In genomic region chr18:48752478-48752877, GRCh38 we compare ENCODE assay signal across 30 cellular contexts.
"Had no signal": no experiment of that assay in that cellular context is flagged by ENCODE, and none has a peak within 500 bp of the region (broad histone marks: within the 10 kb centered on the region; RNA-seq: fewer than 3 reads in every experiment).

No MANE protein-coding gene starts in this region.

- H3K4me1 ChIP-seq: pancreas had no signal

- H3K27me3 Mint-ChIP-seq: activated CD4-positive, alpha-beta T cell treated with anti-CD3 and anti-CD28 coated beads for 36 hours; activated CD8-positive, alpha-beta memory T cell treated with anti-CD3 and anti-CD28 coated beads, Interleukin-2, amount 10 ng/mL, durations not matched to agents 7 days and 5 days; activated naive CD4-positive, alpha-beta T cell treated with anti-CD3 and anti-CD28 coated beads, Interleukin-2, amount 50 U/mL, for 24 hours; activated naive CD8-positive, alpha-beta T cell treated with anti-CD3 and anti-CD28 coated beads, Interleukin-2, amount 50 U/mL, for 24 hours; naive B cell; stimulated activated naive B cell treated with anti-CD40 and anti-IgM and Interleukin-4, amounts not matched to agents 10 μg/mL and 1 μg/mL and 100 μg/mL, for 72 hours had no signal

- H3K9me3 ChIP-seq: esophagus muscularis mucosa, neutrophil, pancreas, psoas muscle, sigmoid colon, stomach, suprapubic skin, tibial artery, upper lobe of right lung had no signal

- H3K27me3 ChIP-seq: esophagus muscularis mucosa, neutrophil, pancreas, sigmoid colon, stomach, suprapubic skin, tibial artery, upper lobe of right lung had no signal

- H3K4me3 ChIP-seq: coronary artery, esophagus muscularis mucosa, pancreas, psoas muscle, sigmoid colon, stomach, suprapubic skin, tibial artery, upper lobe of right lung had no signal

- H3K36me3 ChIP-seq: neutrophil, pancreas, suprapubic skin, upper lobe of right lung had no signal

- H3K9me3 Mint-ChIP-seq: activated naive CD4-positive, alpha-beta T cell treated with anti-CD3 and anti-CD28 coated beads, Interleukin-2, amount 50 U/mL, for 24 hours; activated naive CD8-positive, alpha-beta T cell treated with anti-CD3 and anti-CD28 coated beads, Interleukin-2, amount 50 U/mL, for 24 hours; activated T-helper 2 cell treated with anti-CD3 and anti-CD28 coated beads, Interferon-gamma antibody, Interleukin-2, Interleukin-4, amounts not matched to agents 10 μg/mL and 5 μg/mL and 100 μg/mL, durations not matched to agents 14 hours and 24 hours and 36 hours; endodermal cell; stimulated activated naive B cell treated with anti-CD40 and anti-IgM and Interleukin-4, amounts not matched to agents 10 μg/mL and 1 μg/mL and 100 μg/mL, for 72 hours; T-helper 2 cell treated with Interferon-gamma antibody and Interleukin-4, amounts not matched to agents 5 μg/mL and 100 μg/mL, for 36 hours had no signal

- ATAC-seq: activated CD4-positive, alpha-beta T cell treated with anti-CD3 and anti-CD28 coated beads for 36 hours; activated CD8-positive, alpha-beta memory T cell treated with anti-CD3 and anti-CD28 coated beads, Interleukin-2, amount 10 ng/mL, durations not matched to agents 7 days and 5 days; activated CD8-positive, alpha-beta T cell treated with anti-CD3 and anti-CD28 coated beads, Interleukin-2, amount 10 ng/mL, durations not matched to agents 7 days and 5 days; activated naive CD8-positive, alpha-beta T cell treated with anti-CD3 and anti-CD28 coated beads, Interleukin-2, amount 50 U/mL, for 24 hours; pancreas; psoas muscle; stimulated activated naive B cell treated with anti-CD40 and anti-IgM and Interleukin-4, amounts not matched to agents 10 μg/mL and 1 μg/mL and 100 μg/mL, for 72 hours; upper lobe of right lung had no signal

- H3K36me3 Mint-ChIP-seq: activated CD8-positive, alpha-beta memory T cell treated with anti-CD3 and anti-CD28 coated beads, Interleukin-2, amount 10 ng/mL, durations not matched to agents 7 days and 5 days; activated naive CD4-positive, alpha-beta T cell treated with anti-CD3 and anti-CD28 coated beads, Interleukin-2, amount 50 U/mL, for 24 hours; naive B cell had no signal

- H3K27ac Mint-ChIP-seq: activated CD4-positive, alpha-beta T cell treated with anti-CD3 and anti-CD28 coated beads for 36 hours; activated CD8-positive, alpha-beta memory T cell treated with anti-CD3 and anti-CD28 coated beads, Interleukin-2, amount 10 ng/mL, durations not matched to agents 7 days and 5 days; activated CD8-positive, alpha-beta T cell treated with anti-CD3 and anti-CD28 coated beads, Interleukin-2, amount 10 ng/mL, durations not matched to agents 7 days and 5 days; activated naive CD4-positive, alpha-beta T cell treated with anti-CD3 and anti-CD28 coated beads, Interleukin-2, amount 50 U/mL, for 24 hours; activated naive CD8-positive, alpha-beta T cell treated with anti-CD3 and anti-CD28 coated beads, Interleukin-2, amount 50 U/mL, for 24 hours; activated T-helper 2 cell treated with anti-CD3 and anti-CD28 coated beads, Interferon-gamma antibody, Interleukin-2, Interleukin-4, amounts not matched to agents 10 μg/mL and 5 μg/mL and 100 μg/mL, durations not matched to agents 14 hours and 24 hours and 36 hours; endodermal cell; mesothelial cell of epicardium; nephron progenitor cell; stimulated activated naive B cell treated with anti-CD40 and anti-IgM and Interleukin-4, amounts not matched to agents 10 μg/mL and 1 μg/mL and 100 μg/mL, for 72 hours; T-helper 2 cell treated with Interferon-gamma antibody and Interleukin-4, amounts not matched to agents 5 μg/mL and 100 μg/mL, for 36 hours had no signal

- H3K4me1 Mint-ChIP-seq: activated CD4-positive, alpha-beta T cell treated with anti-CD3 and anti-CD28 coated beads for 36 hours; activated naive CD4-positive, alpha-beta T cell treated with anti-CD3 and anti-CD28 coated beads, Interleukin-2, amount 50 U/mL, for 24 hours; endodermal cell had no signal

- H3K4me3 Mint-ChIP-seq: activated CD4-positive, alpha-beta T cell treated with anti-CD3 and anti-CD28 coated beads for 36 hours; activated CD8-positive, alpha-beta memory T cell treated with anti-CD3 and anti-CD28 coated beads, Interleukin-2, amount 10 ng/mL, durations not matched to agents 7 days and 5 days; activated CD8-positive, alpha-beta T cell treated with anti-CD3 and anti-CD28 coated beads, Interleukin-2, amount 10 ng/mL, durations not matched to agents 7 days and 5 days; activated naive CD4-positive, alpha-beta T cell treated with anti-CD3 and anti-CD28 coated beads, Interleukin-2, amount 50 U/mL, for 24 hours; activated naive CD8-positive, alpha-beta T cell treated with anti-CD3 and anti-CD28 coated beads, Interleukin-2, amount 50 U/mL, for 24 hours; endodermal cell; mesothelial cell of epicardium; naive B cell; nephron progenitor cell; stimulated activated naive B cell treated with anti-CD40 and anti-IgM and Interleukin-4, amounts not matched to agents 10 μg/mL and 1 μg/mL and 100 μg/mL, for 72 hours; T-helper 2 cell treated with Interferon-gamma antibody and Interleukin-4, amounts not matched to agents 5 μg/mL and 100 μg/mL, for 36 hours had no signal

- H3K27ac ChIP-seq: neutrophil, pancreas, psoas muscle, sigmoid colon, stomach, suprapubic skin, upper lobe of right lung had no signal

- FAIRE-seq: islet of Langerhans, pancreas, small intestine had no signal

- DNase-seq: activated CD4-positive, alpha-beta T cell treated with anti-CD3 and anti-CD28 coated beads for 36 hours; activated CD4-positive, CD25-positive, alpha-beta regulatory T cell; activated CD8-positive, alpha-beta memory T cell treated with anti-CD3 and anti-CD28 coated beads, Interleukin-2, amount 10 ng/mL, durations not matched to agents 7 days and 5 days; activated CD8-positive, alpha-beta T cell treated with anti-CD3 and anti-CD28 coated beads, Interleukin-2, amount 10 ng/mL, durations not matched to agents 7 days and 5 days; activated naive CD8-positive, alpha-beta T cell treated with anti-CD3 and anti-CD28 coated beads, Interleukin-2, amount 50 U/mL, for 24 hours; activated T-cell treated with anti-CD3 and anti-CD28 coated beads, Interleukin-2, amount 50 U/mL, for 48 hours; endodermal cell; foreskin melanocyte; left cardiac atrium; naive B cell; nephron progenitor cell; sigmoid colon; small intestine; stimulated activated CD4-positive, alpha-beta T cell treated with anti-CD3 and anti-CD28 coated beads, Interleukin-1b, Interleukin-23, amount 100 ng/mL, for 48 hours; stimulated activated naive B cell treated with anti-CD40 and anti-IgM and Interleukin-4, amounts not matched to agents 10 μg/mL and 1 μg/mL and 100 μg/mL, for 72 hours; stomach; T-helper 1 cell; tibial artery; upper lobe of right lung had no signal
